ENCODE assay signal across 17 cellular contexts in genomic region chr1:165954940-165955339, GRCh38.
DNase-seq lines count a peak whose midpoint lies in the region; ATAC-seq and FAIRE-seq lines count a peak whose summit lies in the region.
"Had no signal": no experiment of that assay in that cellular context is flagged by ENCODE, and none has a peak within 500 bp of the region (broad histone marks: within the 10 kb centered on the region; RNA-seq: fewer than 3 reads in every experiment).

No MANE protein-coding gene starts in this region.

- no peak for FAIRE-seq in HTR-8/SVneo (lab: Jason Lieb, UNC)
- FAIRE-seq: K562 had no signal

- no peak overlapping the region for H3K23ac ChIP-seq in mesenchymal stem cell (ENCODE audit: low read length in 2 of 2)

- H3K4me1 ChIP-seq in BLaER1 (peaks cover 57% of the 10 kb centered on the region), adipocyte (ENCODE audit: control insufficient read depth, insufficient read depth, low read length) (no peaks in the 10 kb centered on the region), mesenchymal stem cell (ENCODE audit: control insufficient read depth, insufficient read depth, low read depth, low read length) (no peaks in the 10 kb centered on the region)
- H3K4me1 ChIP-seq: colonic mucosa had no signal

- no peak overlapping the region for H3K14ac ChIP-seq in mesenchymal stem cell (ENCODE audit: low read length in 2 of 2)

- no peak overlapping the region for H2BK15ac ChIP-seq in mesenchymal stem cell (ENCODE audit: low read depth, poor library complexity, severe bottlenecking)

- H2AK5ac ChIP-seq in mesenchymal stem cell (ENCODE audit: low read length, severe bottlenecking), result no peak overlapping the region

- H3K79me1 ChIP-seq in mesenchymal stem cell (replicated peaks; ENCODE audit: low read length, poor library complexity, severe bottlenecking), result no peaks in the 10 kb centered on the region

- H4K91ac ChIP-seq in mesenchymal stem cell (ENCODE audit: low read length), result no peak overlapping the region

- H2AFZ ChIP-seq in mesenchymal stem cell (ENCODE audit: low read depth, low read length), result no peak overlapping the region

- H3K9me3 ChIP-seq in BLaER1, result no peaks in the 10 kb centered on the region
- H3K9me3 ChIP-seq in adipocyte (ENCODE audit: control insufficient read depth, low read length), result no peaks in the 10 kb centered on the region
- H3K9me3 ChIP-seq in mesenchymal stem cell (ENCODE audit: control insufficient read depth, low read length), result no peaks in the 10 kb centered on the region
- H3K9me3 ChIP-seq: colonic mucosa had no signal

- H3K36me3 Mint-ChIP-seq in activated CD4-positive, alpha-beta T cell treated with anti-CD3 and anti-CD28 coated beads, Interleukin-2, amount 10 ng/mL, durations not matched to agents 24 days and 14 days (ENCODE audit: low read depth), result no peaks in the 10 kb centered on the region
- H3K36me3 Mint-ChIP-seq: CD8-positive, alpha-beta T cell; naive thymus-derived CD4-positive, alpha-beta T cell had no signal

- no peaks in the 10 kb centered on the region for H3K27me3 Mint-ChIP-seq in activated CD4-positive, alpha-beta T cell treated with anti-CD3 and anti-CD28 coated beads, Interleukin-2, amount 10 ng/mL, durations not matched to agents 24 days and 14 days

- no peak overlapping the region for H3K4ac ChIP-seq in mesenchymal stem cell (ENCODE audit: low read depth in 1 of 2, low read length in 2 of 2)

- H3K27ac ChIP-seq in BLaER1 (peak overlapping the region; percentile 79), mesenchymal stem cell (ENCODE audit: low read length, poor library complexity, severe bottlenecking) (no peak overlapping the region)
- H3K27ac ChIP-seq: colonic mucosa had no signal

- H3K9me3 Mint-ChIP-seq in activated CD4-positive, alpha-beta T cell treated with anti-CD3 and anti-CD28 coated beads, Interleukin-2, amount 10 ng/mL, durations not matched to agents 24 days and 14 days, result no peaks in the 10 kb centered on the region
- H3K9me3 Mint-ChIP-seq: activated B cell treated with CpG ODN at 0.5 μM for 24 hours; CD8-positive, alpha-beta T cell; naive thymus-derived CD4-positive, alpha-beta T cell had no signal

- ATAC-seq in HG02571 (IDR thresholded peaks at IDR 0.05; ENCODE audit: unreplicated experiment) (peak; percentile 55), GM18858 (IDR thresholded peaks at IDR 0.05; ENCODE audit: unreplicated experiment) (no peak)
- ATAC-seq: CD8-positive, alpha-beta T cell; K562; naive thymus-derived CD4-positive, alpha-beta T cell; stimulated activated naive CD8-positive, alpha-beta T cell treated with anti-CD3 and anti-CD28 coated beads, Interleukin-15, Interleukin-2, amounts not matched to agents 100 U/mL and 50 U/mL, for 24 hours had no signal

- no peak overlapping the region for H2BK12ac ChIP-seq in mesenchymal stem cell (ENCODE audit: low read length in 2 of 2)

- intact Hi-C loops in activated CD4-positive, alpha-beta T cell treated with anti-CD3 and anti-CD28 coated beads, Interleukin-2, amount 10 ng/mL, durations not matched to agents 24 days and 14 days (cut with micrococcal nuclease), result no loop called here

- no peak overlapping the region for H4K8ac ChIP-seq in mesenchymal stem cell (ENCODE audit: low read length)

- H3K36me3 ChIP-seq in BLaER1 (no peaks in the 10 kb centered on the region), adipocyte (ENCODE audit: control insufficient read depth, insufficient read depth, low read length, severe bottlenecking) (no peaks in the 10 kb centered on the region), mesenchymal stem cell (ENCODE audit: control insufficient read depth in 1 of 2, insufficient read depth in 2 of 2, low read depth in 1 of 2, low read length in 2 of 2) (no peaks in the 10 kb centered on the region)
- H3K36me3 ChIP-seq: colonic mucosa had no signal

- H2BK120ac ChIP-seq in mesenchymal stem cell (ENCODE audit: low read depth, low read length), result no peak overlapping the region

- H3K9ac ChIP-seq in BLaER1 (peak overlapping the region; percentile 42; the same call in 1 of the 2 replicates), adipocyte (ENCODE audit: low read length) (no peak overlapping the region), mesenchymal stem cell (ENCODE audit: low read length) (no peak overlapping the region)

- 86% methylated on average over 1 of the region's 2 CpGs for WGBS in mesenchymal stem cell

- H4K20me1 ChIP-seq in BLaER1, result no peaks in the 10 kb centered on the region

- no peak overlapping the region for H3K27ac Mint-ChIP-seq in activated CD4-positive, alpha-beta T cell treated with anti-CD3 and anti-CD28 coated beads, Interleukin-2, amount 10 ng/mL, durations not matched to agents 24 days and 14 days
- H3K27ac Mint-ChIP-seq: activated B cell treated with CpG ODN at 0.5 μM for 24 hours; CD8-positive, alpha-beta T cell; naive thymus-derived CD4-positive, alpha-beta T cell had no signal

- no peak overlapping the region for H2BK5ac ChIP-seq in mesenchymal stem cell (ENCODE audit: low read depth, low read length, poor library complexity, severe bottlenecking)

- no peak overlapping the region for H3K18ac ChIP-seq in mesenchymal stem cell (ENCODE audit: low read depth in 1 of 2, low read length in 2 of 2)

- H3K4me3 ChIP-seq in BLaER1, result no peak overlapping the region
- H3K4me3 ChIP-seq in adipocyte (ENCODE audit: low read length), result no peak overlapping the region
- H3K4me3 ChIP-seq in mesenchymal stem cell (ENCODE audit: insufficient read depth in 1 of 2, low read depth in 1 of 2, low read length in 2 of 2), result no peak overlapping the region
- H3K4me3 ChIP-seq: colonic mucosa, K562 had no signal

- DNase-seq in adipocyte (ENCODE audit: low read depth) (peak; percentile 81), mesenchymal stem cell (peak; percentile 33), HTR-8/SVneo (ENCODE audit: insufficient read length, low spot score) (no peak), globus pallidus (ENCODE audit: low spot score) (no peak)
- DNase-seq in activated CD4-positive, alpha-beta T cell treated with anti-CD3 and anti-CD28 coated beads, Interleukin-2, amount 10 ng/mL, durations not matched to agents 24 days and 14 days, result no peak
- DNase-seq: activated B cell treated with CpG ODN at 0.5 μM for 24 hours; activated T-cell treated with anti-CD3 and anti-CD28 coated beads for 4 hours; CD8-positive, alpha-beta T cell; colonic mucosa; naive thymus-derived CD4-positive, alpha-beta T cell; NCI-H187; stimulated activated naive CD8-positive, alpha-beta T cell treated with anti-CD3 and anti-CD28 coated beads, Interleukin-15, Interleukin-2, amounts not matched to agents 100 U/mL and 50 U/mL, for 24 hours; SW 1271 had no signal

- H3K4me2 ChIP-seq in BLaER1 (peak overlapping the region; percentile 78), mesenchymal stem cell (ENCODE audit: low read length, poor library complexity, severe bottlenecking) (no peak overlapping the region)

- no peaks in the 10 kb centered on the region for H3K4me1 Mint-ChIP-seq in activated CD4-positive, alpha-beta T cell treated with anti-CD3 and anti-CD28 coated beads, Interleukin-2, amount 10 ng/mL, durations not matched to agents 24 days and 14 days
- H3K4me1 Mint-ChIP-seq: activated B cell treated with CpG ODN at 0.5 μM for 24 hours; naive thymus-derived CD4-positive, alpha-beta T cell had no signal

- H3K4me3 Mint-ChIP-seq in activated CD4-positive, alpha-beta T cell treated with anti-CD3 and anti-CD28 coated beads, Interleukin-2, amount 10 ng/mL, durations not matched to agents 24 days and 14 days, result no peak overlapping the region
- H3K4me3 Mint-ChIP-seq: activated B cell treated with CpG ODN at 0.5 μM for 24 hours; CD8-positive, alpha-beta T cell; naive thymus-derived CD4-positive, alpha-beta T cell had no signal

- H3K27me3 ChIP-seq in BLaER1, result no peaks in the 10 kb centered on the region
- H3K27me3 ChIP-seq in adipocyte (replicated peaks; ENCODE audit: control insufficient read depth, insufficient read depth, low read length), result no peaks in the 10 kb centered on the region
- peaks cover 0 to under 1% of the 10 kb centered on the region in 2 experiments for H3K27me3 ChIP-seq in mesenchymal stem cell (ENCODE audit: control insufficient read depth in 1 of 2, insufficient read depth in 1 of 2, low read length in 2 of 2)
- H3K27me3 ChIP-seq: colonic mucosa had no signal

Comparison
In these comparisons a context has a peak if more than half of its experiments do, and no peak if none do; other contexts are left out.
1. DNase-seq: peak in adipocyte (single experiment) and mesenchymal stem cell (single experiment); none in HTR-8/SVneo (single experiment), activated CD4-positive, alpha-beta T cell treated with anti-CD3 and anti-CD28 coated beads, Interleukin-2, amount 10 ng/mL, durations not matched to agents 24 days and 14 days (single experiment) and globus pallidus (single experiment).